8 cellular contexts compared by ENCODE assay signal in genomic region chr11:119030329-119031047, GRCh38. TPM values are rescaled to one million over a fixed set of nuclear protein-coding genes. Genes with fewer than 3 reads are reported as not detected.
DNase-seq lines count a peak whose midpoint lies in the region; ATAC-seq and TF ChIP-seq lines count a peak whose summit lies in the region.

Gene SLC37A4, minus strand, starts transcription at chr11:119030877.

- H3K4me3 ChIP-seq in spleen = peak within 1 kb of the TSS; percentile 63 to 83 (median 72)

- ATAC-seq in GM19023 (IDR thresholded peaks at IDR 0.05; ENCODE audit: unreplicated experiment) = peak; percentile 78
- peak; percentile 92 for ATAC-seq in HG03280 (IDR thresholded peaks at IDR 0.05; ENCODE audit: unreplicated experiment)

- DNase-seq in AG08396 (ENCODE audit: low spot score) (peak; percentile 99), NCI-H345 treated with DMSO at 0.1 percent for 48 hours (lab: John Stamatoyannopoulos, UW; ENCODE audit: unreplicated experiment) (peak; percentile 93), inferior parietal cortex (ENCODE audit: extremely low spot score) (peak; percentile 97), spleen (peak; percentile 100)
- DNase-seq in activated CD4-positive, CD25-positive, alpha-beta regulatory T cell (lab: John Stamatoyannopoulos, UW) = peak; percentile 91 to 98 (median 96)
- peak; percentile 98 for DNase-seq in central memory CD4-positive, alpha-beta T cell

- no peaks in the 10 kb centered on the region for H3K9me3 ChIP-seq in spleen

- 0 to 1% (median 0%) methylated on average over 22 to 67 of the region's 67 CpGs for WGBS in spleen, 5 donors

- no peak for TF ChIP-seq POLR2A in spleen (IDR thresholded peaks at IDR 0.05)

- peak in 7 of 11 experiments; percentile 90 to 97 (median 95) for TF ChIP-seq CTCF in spleen (IDR thresholded peaks at IDR 0.05 in 8 of 11, conservative IDR thresholded peaks at IDR 0.05 in 3 of 11)

- peaks cover 9 to 42% (median 29%) of the 10 kb centered on the region in 6 donors for H3K4me1 ChIP-seq in spleen

- peak within 1 kb of the TSS; percentile 64 to 87 (median 76) for H3K27ac ChIP-seq in spleen

- H3K27me3 ChIP-seq in spleen (replicated peaks in 1 of 7) = no peaks in the 10 kb centered on the region

- intact Hi-C loops in spleen (cut with DNase I; ENCODE audit: low total_unique reads) = no loop called here

- peaks cover 0 to 31% (median 5%) of the 10 kb centered on the region in 6 donors for H3K36me3 ChIP-seq in spleen

RNA-seq across cellular contexts. Expression of gene SLC37A4, which starts in this region (rescaled TPM):
- 10 to 100 TPM in 6 of 7 donors, 1 to 10 TPM in 1; 9.9 to 26.0 (median 15.9) TPM for total RNA-seq in spleen
- polyA plus RNA-seq in spleen = 10 to 100 TPM in 2 of 3 donors, 1 to 10 TPM in 1; 8.2 to 12.6 (median 10.1) TPM

Comparison
In these comparisons a context has a peak if more than half of its experiments do, and no peak if none do; other contexts are left out.
1. Peak in every context shown above with its lines: DNase-seq, ATAC-seq, H3K4me3 ChIP-seq and H3K27ac ChIP-seq.